In the genomic region with DNA sequence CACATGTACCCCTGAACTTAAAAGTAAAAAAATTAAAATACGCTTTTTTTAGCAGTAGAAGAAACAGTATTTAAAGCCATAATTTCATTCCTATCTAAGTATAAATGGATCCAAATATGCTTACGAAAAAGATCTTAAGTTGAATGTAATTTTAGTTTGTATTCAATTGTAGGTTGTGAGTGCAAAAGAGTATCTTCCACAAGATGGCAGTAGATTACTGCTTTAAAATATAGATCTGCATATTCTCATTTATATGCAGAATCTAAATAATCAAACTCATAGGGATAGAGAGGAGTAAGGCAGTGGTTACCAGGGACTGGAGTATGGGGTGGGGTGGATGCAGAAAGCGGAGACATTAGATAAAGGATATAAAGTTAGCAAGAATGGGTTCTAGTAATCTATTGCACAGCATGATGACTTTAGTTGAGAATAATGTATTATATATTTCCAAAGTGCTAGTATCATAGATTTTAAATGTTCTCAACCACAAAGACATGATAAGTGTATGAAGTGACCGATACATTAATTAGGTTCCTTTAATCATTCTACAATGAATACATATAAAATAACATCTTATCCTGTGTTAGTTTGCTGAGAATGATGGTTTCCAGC, we compare ENCODE assay signal across 9 cellular contexts. TPM values are rescaled to one million over a fixed set of nuclear protein-coding genes. Genes with fewer than 3 reads are reported as not detected.
DNase-seq lines count a peak whose midpoint lies in the region; ATAC-seq and TF ChIP-seq lines count a peak whose summit lies in the region.
"Had no signal": no experiment of that assay in that cellular context is flagged by ENCODE, and none has a peak within 500 bp of the region (broad histone marks: within the 10 kb centered on the region; RNA-seq: fewer than 3 reads in every experiment).

No MANE protein-coding gene starts in this region.

- intact Hi-C loops in A673 (cut with micrococcal nuclease; ENCODE audit: unreplicated experiment): loop anchor here (2.0 kb wide), 1 partner anchor 279 kb away; no protein-coding TSS in a partner anchor
- intact Hi-C loops in lower leg skin (cut with DNase I; ENCODE audit: low total_unique reads): no loop called here

- no peak for ATAC-seq in foreskin keratinocyte
- ATAC-seq in GM21381 (IDR thresholded peaks at IDR 0.05; ENCODE audit: unreplicated experiment): no peak

- DNase-seq in A673 (ENCODE audit: low spot score) (peak; percentile 50), RKO (ENCODE audit: low spot score) (peak; percentile 55), foreskin keratinocyte (peak in 1 of 2 donors; percentile 10), lower leg skin (ENCODE audit: low spot score in 2 of 2) (no peak), activated gamma-delta T cell treated with Interleukin-2 at 50 U/mL for 16 hours (no peak), NCI-H1930 (lab: John Stamatoyannopoulos, UW) (no peak)

- no TSS peak for BruUV-seq in A673 (replicated peaks; lab: Mats Ljungman, UMichigan)

- no peaks in the 10 kb centered on the region for H3K9me3 ChIP-seq in A673 (ENCODE audit: low read depth, low read length, poor library complexity, severe bottlenecking)

- CTCF ChIA-PET in A673 (lab: Charles Lee): no interaction called here

- no peak overlapping the region for H3K27ac ChIP-seq in A673 (ENCODE audit: low read depth, low read length, poor library complexity, severe bottlenecking)
- H3K27ac ChIP-seq in foreskin keratinocyte: no peak overlapping the region
- H3K27ac ChIP-seq: coronary artery had no signal

- POLR2A ChIA-PET in A673 (lab: Charles Lee; ENCODE audit: low non-redundant PET): no interaction called here

- 60 to 61% methylated on average over 4 of the region's 4 CpGs for WGBS in lower leg skin, 2 donors

- H3K36me3 ChIP-seq in A673 (ENCODE audit: insufficient read depth, low read length, poor library complexity, severe bottlenecking): no peaks in the 10 kb centered on the region

- TF ChIP-seq POLR2A in lower leg skin (IDR thresholded peaks at IDR 0.05): no peak

- H3K4me1 ChIP-seq in A673 (ENCODE audit: insufficient read depth, low read length, poor library complexity, severe bottlenecking) (no peaks in the 10 kb centered on the region), foreskin keratinocyte (no peaks in the 10 kb centered on the region)

- peak; percentile 75 for TF ChIP-seq CTCF in A673 (conservative IDR thresholded peaks at IDR 0.05; ENCODE audit: low read depth, low read length)
- peak; percentile 45 for TF ChIP-seq CTCF in GM12873 (IDR thresholded peaks at IDR 0.05; ENCODE audit: insufficient read depth, low read depth, low read length, missing control alignments)
- peak; percentile 69 for TF ChIP-seq CTCF in foreskin keratinocyte (conservative IDR thresholded peaks at IDR 0.05)
- TF ChIP-seq CTCF in lower leg skin (IDR thresholded peaks at IDR 0.05): no peak

- H3K27me3 ChIP-seq in A673 (replicated peaks; ENCODE audit: insufficient read depth, low read depth, low read length, poor library complexity) (peaks cover 38% of the 10 kb centered on the region), foreskin keratinocyte (peaks cover 3% of the 10 kb centered on the region)

- no peak overlapping the region for H3K4me3 ChIP-seq in A673 (ENCODE audit: low read depth, low read length, poor library complexity, severe bottlenecking)
- H3K4me3 ChIP-seq in lower leg skin (ENCODE audit: low read depth, poor library complexity, severe bottlenecking): no peak overlapping the region
- H3K4me3 ChIP-seq: coronary artery had no signal

RNA-seq across cellular contexts. Expression of a gene that starts 14.2 kb away (rescaled TPM):
- total RNA-seq in A673 (2021) (not detected in 2 replicates), foreskin keratinocyte (not detected in 2 replicates), lower leg skin (not detected)
- polyA plus RNA-seq in foreskin keratinocyte: not detected in 2 replicates

RNA-seq across cellular contexts. Expression of a gene that starts 23.0 kb away (rescaled TPM):
- not detected in 2 replicates for total RNA-seq in A673 (2021)
- not detected in 2 replicates for total RNA-seq in foreskin keratinocyte
- polyA plus RNA-seq in foreskin keratinocyte: not detected in 2 replicates
- total RNA-seq in lower leg skin: not detected

RNA-seq across cellular contexts. Expression of a gene that starts 36.7 kb away (rescaled TPM):
- total RNA-seq in A673 (2021) (not detected in 2 replicates), foreskin keratinocyte (not detected in 2 replicates), lower leg skin (1 to 10 TPM in 3 of 4 donors, under 1 TPM in 1; 0.72 to 2.9 (median 2.0) TPM)
- polyA plus RNA-seq in foreskin keratinocyte: not detected in 2 replicates

RNA-seq across cellular contexts. Expression of a gene that starts 36.7 kb away (rescaled TPM):
- total RNA-seq in A673 (2021) (not detected in 2 replicates), foreskin keratinocyte (not detected in 2 replicates), lower leg skin (1 to 10 TPM; 2.2 to 3.3 (median 2.9) TPM)
- not detected in 2 replicates for polyA plus RNA-seq in foreskin keratinocyte

Comparison
In these comparisons a context has a peak if more than half of its experiments do, and no peak if none do; other contexts are left out.
1. DNase-seq: peak in A673 (single experiment) and RKO (single experiment); none in lower leg skin (0 of 2), activated gamma-delta T cell treated with Interleukin-2 at 50 U/mL for 16 hours (single experiment) and NCI-H1930 (0 of 2).
2. CTCF ChIP-seq: peak in A673 (single experiment), GM12873 (single experiment) and foreskin keratinocyte (single experiment); none in lower leg skin (0 of 3).